In the genomic region with DNA sequence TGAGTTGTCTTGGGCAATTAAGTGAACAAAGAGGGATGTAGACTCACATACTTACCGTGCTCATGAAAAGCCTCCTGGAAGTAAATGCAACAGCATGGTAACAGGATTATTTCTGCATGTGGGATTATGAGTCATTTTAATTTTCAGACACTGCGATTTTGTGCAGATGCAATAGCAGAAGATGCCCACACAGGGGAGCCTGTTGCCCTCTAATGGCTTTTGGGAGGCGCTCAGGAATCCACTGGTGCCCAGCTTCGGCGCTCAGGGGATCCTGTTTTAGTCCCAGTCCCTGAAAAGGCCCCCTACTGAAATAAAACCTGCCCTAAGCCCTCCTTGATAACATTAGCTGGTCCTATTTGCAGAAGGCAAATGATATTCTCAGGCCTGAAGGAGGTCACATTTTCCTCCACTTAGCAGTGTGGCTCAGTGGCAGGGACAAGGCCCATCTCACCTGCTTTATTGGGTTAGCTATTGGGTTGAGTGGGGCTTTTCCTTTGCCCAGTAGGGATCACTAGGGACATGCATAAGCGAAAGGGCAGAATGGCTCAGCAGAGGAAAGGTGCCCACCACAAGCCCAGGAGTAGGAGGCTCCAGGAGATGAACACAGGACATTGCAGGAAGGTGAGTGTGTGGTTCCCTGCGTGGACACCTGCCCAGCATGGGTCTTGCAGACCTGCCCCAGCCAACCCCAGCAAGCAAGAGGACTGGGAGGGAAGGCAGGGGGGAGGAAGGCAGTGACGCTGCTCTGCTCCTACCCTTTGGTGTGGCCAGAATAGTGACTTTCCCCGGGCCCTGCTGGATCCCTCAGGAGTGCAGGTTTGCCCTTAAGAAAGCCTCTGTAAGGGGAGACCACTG, we compare ENCODE assay signal across 8 cellular contexts.
A peak's percentile ranks its signal among the peaks of the same experiment; 100 is the strongest.
DNase-seq lines count a peak whose midpoint lies in the region; ATAC-seq and TF ChIP-seq lines count a peak whose summit lies in the region.

No MANE protein-coding gene starts in this region.

- peak; percentile 82 for ATAC-seq in HG03521 (IDR thresholded peaks at IDR 0.05; ENCODE audit: unreplicated experiment)
- peak; percentile 60 to 82 for ATAC-seq in stimulated activated naive B cell treated with anti-CD40 and anti-IgM and Interleukin-4, amounts not matched to agents 10 μg/mL and 1 μg/mL and 100 μg/mL, for 72 hours (replicated peaks)

- no peak overlapping the region for H3K4me3 ChIP-seq in astrocyte of the spinal cord (ENCODE audit: low read depth, low read length)

- no peak overlapping the region for H3K4me3 Mint-ChIP-seq in stimulated activated naive B cell treated with anti-CD40 and anti-IgM and Interleukin-4, amounts not matched to agents 10 μg/mL and 1 μg/mL and 100 μg/mL, for 72 hours

- in situ Hi-C loops in astrocyte of the spinal cord (cut with HindIII; ENCODE audit: low sequenced_read_pairs) = no loop called here

- no peak overlapping the region for H3K27ac Mint-ChIP-seq in stimulated activated naive B cell treated with anti-CD40 and anti-IgM and Interleukin-4, amounts not matched to agents 10 μg/mL and 1 μg/mL and 100 μg/mL, for 72 hours

- H3K27me3 Mint-ChIP-seq in stimulated activated naive B cell treated with anti-CD40 and anti-IgM and Interleukin-4, amounts not matched to agents 10 μg/mL and 1 μg/mL and 100 μg/mL, for 72 hours = peaks cover 17 to 22% of the 10 kb centered on the region in 2 donors

- peak; percentile 78 for TF ChIP-seq CTCF in GM20000 (IDR thresholded peaks at IDR 0.05; ENCODE audit: extremely low read depth, missing control alignments)
- TF ChIP-seq CTCF in astrocyte of the spinal cord (IDR thresholded peaks at IDR 0.05; ENCODE audit: low read depth, low read length) = peak; percentile 86

- DNase-seq in NCI-H1436 (lab: John Stamatoyannopoulos, UW) = peak; percentile 14
- DNase-seq in NCI-H1436 treated with DMSO at 0.1 percent for 48 hours (lab: John Stamatoyannopoulos, UW) = no peak
- DNase-seq in GM20000 (ENCODE audit: low spot score) = peak; percentile 65
- peak; percentile 74 for DNase-seq in NCI-H82 treated with DMSO at 0.1 percent for 48 hours (lab: John Stamatoyannopoulos, UW; ENCODE audit: unreplicated experiment)
- DNase-seq in astrocyte of the spinal cord (ENCODE audit: low read depth, low spot score) = peak; percentile 74
- peak; percentile 78 for DNase-seq in inferior parietal cortex (ENCODE audit: extremely low spot score)
- peak; percentile 28 for DNase-seq in stimulated activated naive B cell treated with anti-CD40 and anti-IgM and Interleukin-4, amounts not matched to agents 10 μg/mL and 1 μg/mL and 100 μg/mL, for 72 hours

- H3K36me3 Mint-ChIP-seq in stimulated activated naive B cell treated with anti-CD40 and anti-IgM and Interleukin-4, amounts not matched to agents 10 μg/mL and 1 μg/mL and 100 μg/mL, for 72 hours = no peaks in the 10 kb centered on the region

- H3K9me3 Mint-ChIP-seq in stimulated activated naive B cell treated with anti-CD40 and anti-IgM and Interleukin-4, amounts not matched to agents 10 μg/mL and 1 μg/mL and 100 μg/mL, for 72 hours = no peaks in the 10 kb centered on the region

- H3K4me1 Mint-ChIP-seq in stimulated activated naive B cell treated with anti-CD40 and anti-IgM and Interleukin-4, amounts not matched to agents 10 μg/mL and 1 μg/mL and 100 μg/mL, for 72 hours = peaks cover 2 to 6% of the 10 kb centered on the region in 2 donors
